In genomic region chr12:111238075-111238734, GRCh38 we compare ENCODE assay signal across 18 cellular contexts.
DNase-seq lines count a peak whose midpoint lies in the region; ATAC-seq, FAIRE-seq and TF ChIP-seq lines count a peak whose summit lies in the region.
"Had no signal": no experiment of that assay in that cellular context is flagged by ENCODE, and none has a peak within 500 bp of the region (broad histone marks: within the 10 kb centered on the region; RNA-seq: fewer than 3 reads in every experiment).

No MANE protein-coding gene starts in this region.

- no peak for TF ChIP-seq POLR2A in A549 (IDR thresholded peaks at IDR 0.05; ENCODE audit: low read length)
- TF ChIP-seq POLR2A in lower leg skin (IDR thresholded peaks at IDR 0.05) = no peak

- DNase-seq in NCI-H1436 (lab: John Stamatoyannopoulos, UW) (peak; percentile 24), NCI-H1436 treated with DMSO at 0.1 percent for 48 hours (lab: John Stamatoyannopoulos, UW) (no peak), A549 (ENCODE audit: low read depth in 1 of 2, low spot score in 1 of 2) (no peak), NCI-H1417 (lab: John Stamatoyannopoulos, UW) (peak in 2 of 3 experiments; percentile 66 to 88), RWPE2 (ENCODE audit: low spot score) (no peak), lower leg skin (ENCODE audit: low spot score in 2 of 2) (no peak), tibial artery (no peak), H7 (no peak)
- DNase-seq: 8988T; ACHN; CD4-positive, CD25-positive, alpha-beta regulatory T cell; DND-41; GDM1; GOT3; HCEC 1CT; IMR-90 had no signal

- CTCF ChIA-PET in A549 (lab: Yijun Ruan, JAX) = no interaction called here

- POLR2A ChIA-PET in A549 (lab: Yijun Ruan, JAX) = no interaction called here

- TF ChIP-seq CTCF in A549 (IDR thresholded peaks at IDR 0.05) (no peak), RWPE2 (IDR thresholded peaks at IDR 0.05; ENCODE audit: poor library complexity, severe bottlenecking) (no peak), lower leg skin (IDR thresholded peaks at IDR 0.05) (no peak), tibial artery (IDR thresholded peaks at IDR 0.05) (no peak)

- H3K36me3 ChIP-seq in RWPE2 (ENCODE audit: low read depth) (no peaks in the 10 kb centered on the region), tibial artery (no peaks in the 10 kb centered on the region), H7 (replicated peaks; ENCODE audit: control insufficient read depth, insufficient read depth, low read length) (no peaks in the 10 kb centered on the region)
- H3K36me3 ChIP-seq: BLaER1 treated with 17β-estradiol and CSF1 and Interleukin-3, amounts not matched to agents 10 nM and 100 nM had no signal

- H3K9me3 ChIP-seq in A549 = no peaks in the 10 kb centered on the region
- H3K9me3 ChIP-seq in RWPE2 (ENCODE audit: severe bottlenecking) = no peaks in the 10 kb centered on the region
- H3K9me3 ChIP-seq in tibial artery = peaks cover 0 to 5% (median 4%) of the 10 kb centered on the region in 3 donors

- no peaks in the 10 kb centered on the region for H3K4me1 ChIP-seq in A549
- H3K4me1 ChIP-seq in RWPE2 (ENCODE audit: insufficient read depth, poor library complexity, severe bottlenecking) = no peaks in the 10 kb centered on the region
- H3K4me1 ChIP-seq in tibial artery = no peaks in the 10 kb centered on the region

- no peak for TF ChIP-seq RAD21 in A549 (conservative IDR thresholded peaks at IDR 0.05 in 1 of 2, IDR thresholded peaks at IDR 0.05 in 1 of 2)

- WGBS in A549 (ENCODE audit: missing lambda C conversion rate) = 7% methylated on average over 5 of the region's 5 CpGs
- whole genome bisulfite sequencing in lower leg skin, 2 donors = 42 to 54% methylated on average over 5 of the region's 5 CpGs

- intact Hi-C loops in lower leg skin (cut with DNase I; ENCODE audit: low total_unique reads) (no loop called here), tibial artery (cut with DNase I; ENCODE audit: low total_unique reads) (no loop called here)

- no peak overlapping the region for H3K27ac ChIP-seq in A549
- H3K27ac ChIP-seq in RWPE2 (ENCODE audit: poor library complexity, severe bottlenecking) = no peak overlapping the region
- no peak overlapping the region for H3K27ac ChIP-seq in tibial artery
- H3K27ac ChIP-seq: BLaER1 treated with 17β-estradiol and CSF1 and Interleukin-3, amounts not matched to agents 10 nM and 100 nM had no signal

- H3K4me3 ChIP-seq in A549 (no peak overlapping the region), RWPE2 (ENCODE audit: severe bottlenecking) (no peak overlapping the region), lower leg skin (ENCODE audit: low read depth, poor library complexity, severe bottlenecking) (no peak overlapping the region), tibial artery (no peak overlapping the region), H7 (ENCODE audit: insufficient read depth, low read depth, low read length) (no peak overlapping the region)
- H3K4me3 ChIP-seq: BLaER1 treated with 17β-estradiol and CSF1 and Interleukin-3, amounts not matched to agents 10 nM and 100 nM had no signal

- TF ChIP-seq EP300 in A549 (IDR thresholded peaks at IDR 0.05) = no peak

- FAIRE-seq in A549 (lab: Jason Lieb, UNC) = no peak
- FAIRE-seq: GM12892 had no signal

- ATAC-seq in A549 (no peak), RWPE2 (ENCODE audit: low read depth) (peak; percentile 31; the same call in 1 of the 3 replicates)

- H3K4me2 ChIP-seq in A549 = no peak overlapping the region
- H3K4me2 ChIP-seq: BLaER1 treated with 17β-estradiol and CSF1 and Interleukin-3, amounts not matched to agents 10 nM and 100 nM had no signal

- no peaks in the 10 kb centered on the region for H3K27me3 ChIP-seq in RWPE2 (ENCODE audit: insufficient read depth, poor library complexity, severe bottlenecking)
- peaks cover 0 to 15% of the 10 kb centered on the region in 2 donors for H3K27me3 ChIP-seq in tibial artery
- H3K27me3 ChIP-seq in H7 (ENCODE audit: control insufficient read depth, insufficient read depth, low read length) = no peaks in the 10 kb centered on the region
- H3K27me3 ChIP-seq: BLaER1 treated with 17β-estradiol and CSF1 and Interleukin-3, amounts not matched to agents 10 nM and 100 nM had no signal

TF ChIP-seq in A549, 52 proteins besides CTCF, POLR2A, EP300 and RAD21:
- TF ChIP-seq CEBPB (IDR thresholded peaks at IDR 0.05) = no peak
- TF ChIP-seq ZFP36 (IDR thresholded peaks at IDR 0.05; ENCODE audit: borderline replicate concordance, partially characterized antibody) = peak; percentile 43

Comparison
In these comparisons a context has a peak if more than half of its experiments do, and no peak if none do; other contexts are left out.
1. DNase-seq: peak in NCI-H1436 (single experiment) and NCI-H1417 (2 of 3); none in NCI-H1436 treated with DMSO at 0.1 percent for 48 hours (single experiment), A549 (0 of 2), RWPE2 (single experiment), lower leg skin (0 of 2), tibial artery (0 of 2) and H7 (single experiment).